ENCODE assay signal across 10 cellular contexts in genomic region chr7:139106959-139107358, GRCh38. TPM values are rescaled to one million over a fixed set of nuclear protein-coding genes. Genes with fewer than 3 reads are reported as not detected.
DNase-seq lines count a peak whose midpoint lies in the region; ATAC-seq, FAIRE-seq and TF ChIP-seq lines count a peak whose summit lies in the region.
"Had no signal": no experiment of that assay in that cellular context is flagged by ENCODE, and none has a peak within 500 bp of the region (broad histone marks: within the 10 kb centered on the region; RNA-seq: fewer than 3 reads in every experiment).

No MANE protein-coding gene starts in this region.

- no peak for FAIRE-seq in GM12891 (lab: Jason Lieb, UNC)

- POLR2A ChIA-PET in CD8-positive, alpha-beta memory T cell (lab: Charles Lee), result interaction anchor here (2.8 kb wide), 1 partner anchor 12 kb away, joined by 14 read pairs; no protein-coding TSS in a partner anchor
- POLR2A ChIA-PET in HEK293T (lab: Yijun Ruan, JAX) (no interaction called here), GM10248 (lab: Yijun Ruan, JAX) (no interaction called here)

- no peaks in the 10 kb centered on the region for H3K36me3 ChIP-seq in CD8-positive, alpha-beta memory T cell (ENCODE audit: insufficient read depth, low read length)
- peaks cover 7% of the 10 kb centered on the region for H3K36me3 ChIP-seq in MG63
- no peaks in the 10 kb centered on the region for H3K36me3 ChIP-seq in breast epithelium

- no peaks in the 10 kb centered on the region for H3K9me3 ChIP-seq in CD8-positive, alpha-beta memory T cell (ENCODE audit: low read length)
- H3K9me3 ChIP-seq in MG63 (no peaks in the 10 kb centered on the region), breast epithelium (no peaks in the 10 kb centered on the region)

- H3K27me3 Mint-ChIP-seq in CD8-positive, alpha-beta memory T cell, result peaks cover 0 to 16% of the 10 kb centered on the region in 2 donors
- H3K27me3 Mint-ChIP-seq in nephron (ENCODE audit: low read depth), result peaks cover 36% of the 10 kb centered on the region

- H3K4me3 Mint-ChIP-seq in CD8-positive, alpha-beta memory T cell, result peak overlapping the region; percentile 89 to 100 (median 99)
- H3K4me3 Mint-ChIP-seq in nephron, result peak overlapping the region; percentile 35 to 94 (median 72)

- peaks cover 27% of the 10 kb centered on the region for H3K4me1 ChIP-seq in CD8-positive, alpha-beta memory T cell (ENCODE audit: insufficient read depth, low read length)
- H3K4me1 ChIP-seq in breast epithelium, result no peaks in the 10 kb centered on the region

- H3K27ac Mint-ChIP-seq in CD8-positive, alpha-beta memory T cell, result peak overlapping the region; percentile 97 to 100 (median 99)
- no peak overlapping the region for H3K27ac Mint-ChIP-seq in nephron

- intact Hi-C loops in breast epithelium (cut with DNase I; ENCODE audit: low total_unique reads), result no loop called here

- peaks cover 14 to 62% (median 16%) of the 10 kb centered on the region in 3 donors for H3K36me3 Mint-ChIP-seq in CD8-positive, alpha-beta memory T cell
- peaks cover under 1% of the 10 kb centered on the region for H3K36me3 Mint-ChIP-seq in nephron (ENCODE audit: low read depth)

- DNase-seq in CD8-positive, alpha-beta memory T cell, result no peak
- no peak for DNase-seq in MG63
- no peak for DNase-seq in breast epithelium (ENCODE audit: low spot score in 2 of 2)
- no peak for DNase-seq in HEK293T (ENCODE audit: extremely low spot score)
- DNase-seq in GM12891 (ENCODE audit: insufficient read length, low spot score), result no peak
- DNase-seq in GM10248 (ENCODE audit: extremely low spot score), result no peak
- DNase-seq: midbrain, SHP77 had no signal

- TF ChIP-seq POLR2A in breast epithelium (IDR thresholded peaks at IDR 0.05), result no peak
- no peak for TF ChIP-seq POLR2A in GM12891 (IDR thresholded peaks at IDR 0.05; ENCODE audit: low read depth, low read length)

- no peaks in the 10 kb centered on the region for H3K27me3 ChIP-seq in CD8-positive, alpha-beta memory T cell (ENCODE audit: insufficient read depth, low read length, poor library complexity, severe bottlenecking)
- no peaks in the 10 kb centered on the region for H3K27me3 ChIP-seq in MG63
- no peaks in the 10 kb centered on the region for H3K27me3 ChIP-seq in breast epithelium

- ATAC-seq in GM18519 (IDR thresholded peaks at IDR 0.05; ENCODE audit: low FRiP score, unreplicated experiment), result no peak

- peaks cover 0 to 1% (median 0%) of the 10 kb centered on the region in 5 donors for H3K9me3 Mint-ChIP-seq in CD8-positive, alpha-beta memory T cell
- peaks cover 3% of the 10 kb centered on the region for H3K9me3 Mint-ChIP-seq in nephron

- TF ChIP-seq CTCF in breast epithelium (IDR thresholded peaks at IDR 0.05), result no peak
- TF ChIP-seq CTCF in nephron (IDR thresholded peaks at IDR 0.05; ENCODE audit: unreplicated experiment in 3 of 3), result no peak
- no peak for TF ChIP-seq CTCF in GM10248 (IDR thresholded peaks at IDR 0.05; ENCODE audit: control extremely low read depth, extremely low read depth, low read depth, missing control alignments)

- CTCF ChIA-PET in CD8-positive, alpha-beta memory T cell (lab: Charles Lee), result interaction anchor here (1.1 kb wide), 1 partner anchor 32 kb away, joined by 3 read pairs; no protein-coding TSS in a partner anchor
- CTCF ChIA-PET in HEK293T (lab: Yijun Ruan, JAX) (no interaction called here), GM10248 (lab: Yijun Ruan, JAX) (interaction anchor here (1.2 to 1.5 kb wide), 2 partner anchors 11 to 32 kb away, joined by 3 to 5 read pairs; no protein-coding TSS in a partner anchor)

- H3K4me3 ChIP-seq in CD8-positive, alpha-beta memory T cell (ENCODE audit: low read length), result peak overlapping the region; percentile 67
- H3K4me3 ChIP-seq in MG63 (peak overlapping the region; percentile 82), breast epithelium (peak overlapping the region; percentile 94 to 99 (median 97))

- peaks cover 41 to 50% (median 48%) of the 10 kb centered on the region in 3 donors for H3K4me1 Mint-ChIP-seq in CD8-positive, alpha-beta memory T cell
- peaks cover 14% of the 10 kb centered on the region for H3K4me1 Mint-ChIP-seq in nephron

- peak overlapping the region; percentile 94 for H3K27ac ChIP-seq in CD8-positive, alpha-beta memory T cell (ENCODE audit: low read depth, low read length)
- H3K27ac ChIP-seq in breast epithelium, result peak overlapping the region in 1 of 2 donors; percentile 95

TF ChIP-seq in HEK293T, 16 proteins besides CTCF, POLR2A, EP300 and RAD21:
- TF ChIP-seq HDGF (IDR thresholded peaks at IDR 0.05; ENCODE audit: borderline replicate concordance) (no peak), ELF4 (IDR thresholded peaks at IDR 0.05) (no peak), TARDBP (IDR thresholded peaks at IDR 0.05) (no peak), PKNOX1 (IDR thresholded peaks at IDR 0.05) (no peak), FOXK2 (IDR thresholded peaks at IDR 0.05) (no peak)

TF ChIP-seq in GM12891, 5 proteins besides CTCF, POLR2A, EP300 and RAD21:
- no peak for TF ChIP-seq PAX5 (IDR thresholded peaks at IDR 0.05; ENCODE audit: insufficient read depth, low read length, severe bottlenecking)
- TF ChIP-seq SPI1 (IDR thresholded peaks at IDR 0.05; ENCODE audit: low read depth, low read length), result no peak
- no peak for TF ChIP-seq POLR2AphosphoS5 (IDR thresholded peaks at IDR 0.05; ENCODE audit: low read depth, low read length)
- TF ChIP-seq POU2F2 (IDR thresholded peaks at IDR 0.05; ENCODE audit: low read depth, low read length), result no peak
- TF ChIP-seq TAF1 (IDR thresholded peaks at IDR 0.05; ENCODE audit: low read depth, low read length), result no peak

RNA-seq across cellular contexts. Expression of gene ZC3HAV1, which starts 2.6 kb away (rescaled TPM):
- total RNA-seq in CD8-positive, alpha-beta memory T cell, result 10 to 100 TPM; 89.9 to 92.8 TPM
- 153 TPM for polyA plus RNA-seq in CD8-positive, alpha-beta memory T cell
- 23.0 and 23.4 TPM in 2 replicates for total RNA-seq in MG63 (2014; rRNA removed; shearing (Covaris generic); ENCODE audit: low replicate concordance)
- total RNA-seq in breast epithelium, result 10 to 100 TPM; 22.1 to 41.3 (median 37.7) TPM
- polyA plus RNA-seq in GM12891 (2012; ENCODE audit: low read depth, missing spikeins), result 20.3 TPM

Comparison
In these comparisons a context has a peak if more than half of its experiments do, and no peak if none do; other contexts are left out.
1. H3K27ac Mint-ChIP-seq: peak in CD8-positive, alpha-beta memory T cell (8 of 8); none in nephron (0 of 3).
2. Peak in every context shown above with its lines, with median percentiles within 50 percentile points of each other: H3K4me3 ChIP-seq.